ENCODE assay signal across 10 cellular contexts in the genomic region with DNA sequence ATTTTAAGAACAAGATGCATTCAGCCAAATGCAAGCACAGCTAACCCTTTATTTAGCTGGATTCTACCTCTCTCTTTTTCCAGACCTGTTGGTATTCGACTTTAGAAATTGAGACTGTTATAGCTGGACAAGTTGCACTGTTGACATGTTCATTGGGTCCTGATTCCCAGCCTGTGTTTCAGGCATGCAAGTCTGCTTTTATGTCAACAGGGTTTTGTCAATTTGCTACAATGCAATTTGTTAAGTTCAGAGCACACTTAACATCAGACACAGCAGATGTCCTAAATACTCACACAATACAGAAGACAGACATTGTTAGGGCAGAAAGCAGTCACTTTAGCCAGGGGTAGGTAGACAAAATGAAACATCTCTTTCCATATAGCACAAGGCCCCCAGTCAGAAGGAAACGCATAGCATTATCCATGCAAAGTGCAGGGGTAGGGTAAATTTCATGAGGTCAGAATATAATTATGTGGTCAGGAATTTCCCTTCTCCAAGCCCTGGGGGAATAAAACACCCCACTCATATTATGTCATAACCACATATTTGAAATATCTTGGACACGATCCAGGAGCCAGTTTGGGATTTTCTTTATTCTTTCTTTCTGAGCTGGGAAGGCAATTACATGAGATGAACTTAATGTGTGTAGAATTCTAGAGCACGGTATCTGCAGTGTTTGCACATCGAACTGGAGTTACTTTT.
DNase-seq lines count a peak whose midpoint lies in the region; ATAC-seq and TF ChIP-seq lines count a peak whose summit lies in the region.
"Had no signal": no experiment of that assay in that cellular context is flagged by ENCODE, and none has a peak within 500 bp of the region (broad histone marks: within the 10 kb centered on the region; RNA-seq: fewer than 3 reads in every experiment).

No MANE protein-coding gene starts in this region.

- DNase-seq in DMS 273 (lab: John Stamatoyannopoulos, UW; ENCODE audit: unreplicated experiment), result peak; percentile 12
- no peak for DNase-seq in DMS 273 treated with DMSO at 0.1 percent for 48 hours (lab: John Stamatoyannopoulos, UW)
- DNase-seq in NCI-H748 treated with DMSO at 0.1 percent for 48 hours (lab: John Stamatoyannopoulos, UW), result peak; percentile 5
- peak; percentile 81 for DNase-seq in epithelial cell of esophagus (ENCODE audit: low read depth)
- DNase-seq in sciatic nerve (ENCODE audit: low spot score), result no peak
- DNase-seq in GM20000 (ENCODE audit: low spot score), result no peak
- DNase-seq: HCEC 1CT had no signal

- no peak overlapping the region for H3K4me3 ChIP-seq in epithelial cell of esophagus (ENCODE audit: low read length)
- H3K4me3 ChIP-seq: skin epidermis had no signal

- intact Hi-C loops in sciatic nerve (cut with DNase I), result no loop called here

- TF ChIP-seq CTCF in epithelial cell of esophagus (IDR thresholded peaks at IDR 0.05; ENCODE audit: insufficient read depth, low read depth, low read length, missing control alignments) (no peak), GM20000 (IDR thresholded peaks at IDR 0.05; ENCODE audit: extremely low read depth, missing control alignments) (no peak)

- ATAC-seq in sciatic nerve, result peak; percentile 81
- ATAC-seq in GM21390 (IDR thresholded peaks at IDR 0.05; ENCODE audit: unreplicated experiment), result no peak
- ATAC-seq in GM21528 (IDR thresholded peaks at IDR 0.05; ENCODE audit: low FRiP score, unreplicated experiment), result no peak

Comparison
In these comparisons a context has a peak if more than half of its experiments do, and no peak if none do; other contexts are left out.
1. DNase-seq: peak in DMS 273 (single experiment), NCI-H748 treated with DMSO at 0.1 percent for 48 hours (single experiment) and epithelial cell of esophagus (single experiment); none in DMS 273 treated with DMSO at 0.1 percent for 48 hours (single experiment), sciatic nerve (single experiment) and GM20000 (single experiment).